In genomic region chr10:30542001-30542861, GRCh38 we compare ENCODE assay signal across 1 cellular context.
TF ChIP-seq lines count a peak whose summit lies in the region.

No MANE protein-coding gene starts in this region.

TF ChIP-seq in HepG2, 621 proteins besides CTCF, POLR2A, EP300 and RAD21 (continued from another document and continues in another):
- TF ChIP-seq ZNF281 (CRISPR knock-in tag; IDR thresholded peaks at IDR 0.05; ENCODE audit: borderline replicate concordance) = peak; percentile 12
- peak; percentile 89 for TF ChIP-seq ZFP36L1 (CRISPR knock-in tag; IDR thresholded peaks at IDR 0.05)
- TF ChIP-seq ZNF382 (CRISPR knock-in tag; IDR thresholded peaks at IDR 0.05; ENCODE audit: borderline replicate concordance) = no peak
- TF ChIP-seq TAF1 (CRISPR knock-in tag; IDR thresholded peaks at IDR 0.05) = no peak
- TF ChIP-seq SNAI1 (CRISPR knock-in tag; IDR thresholded peaks at IDR 0.05; ENCODE audit: borderline replicate concordance) = no peak
- no peak for TF ChIP-seq POLR2AphosphoS5 (IDR thresholded peaks at IDR 0.05; ENCODE audit: low read depth, low read length)
- no peak for TF ChIP-seq SOX6 (IDR thresholded peaks at IDR 0.05)
- TF ChIP-seq SOX6 (CRISPR knock-in tag; IDR thresholded peaks at IDR 0.05) = peak; percentile 99
- no peak for TF ChIP-seq MAF1 (CRISPR knock-in tag; IDR thresholded peaks at IDR 0.05; ENCODE audit: borderline replicate concordance)
- TF ChIP-seq ZFP36 (IDR thresholded peaks at IDR 0.05; ENCODE audit: borderline replicate concordance, low read depth, low read length, partially characterized antibody) = no peak
- TF ChIP-seq PHF20 (CRISPR knock-in tag; IDR thresholded peaks at IDR 0.05) = no peak
- TF ChIP-seq NR2F2 (IDR thresholded peaks at IDR 0.05; ENCODE audit: borderline replicate concordance, low read depth) = peak; percentile 96
- TF ChIP-seq ZNF629 (CRISPR knock-in tag; conservative IDR thresholded peaks at IDR 0.05) = no peak
- TF ChIP-seq MLXIP (CRISPR knock-in tag; IDR thresholded peaks at IDR 0.05; ENCODE audit: borderline replicate concordance) = no peak
- TF ChIP-seq GATAD2A (CRISPR knock-in tag; IDR thresholded peaks at IDR 0.05) = peak; percentile 95
- no peak for TF ChIP-seq KIAA2018 (CRISPR knock-in tag; IDR thresholded peaks at IDR 0.05; ENCODE audit: borderline replicate concordance)
- no peak for TF ChIP-seq RARG (CRISPR knock-in tag; IDR thresholded peaks at IDR 0.05; ENCODE audit: low read depth)
- peak; percentile 96 for TF ChIP-seq TBX2 (CRISPR knock-in tag; IDR thresholded peaks at IDR 0.05; ENCODE audit: borderline replicate concordance)
- no peak for TF ChIP-seq SSRP1 (CRISPR knock-in tag; IDR thresholded peaks at IDR 0.05)
- no peak for TF ChIP-seq ZFAT (CRISPR knock-in tag; conservative IDR thresholded peaks at IDR 0.05)
- TF ChIP-seq ZFY (CRISPR knock-in tag; IDR thresholded peaks at IDR 0.05) = no peak; the same call in 1 of the 2 replicates
- no peak for TF ChIP-seq CENPBD1 (CRISPR knock-in tag; IDR thresholded peaks at IDR 0.05; ENCODE audit: borderline replicate concordance, low read depth)
- TF ChIP-seq MAFG (CRISPR knock-in tag; IDR thresholded peaks at IDR 0.05) = peak; percentile 91
- 0 out of 2 replicates have a peak, but pooled peaks have one; percentile 76 for TF ChIP-seq BCL3 (CRISPR knock-in tag; IDR thresholded peaks at IDR 0.05)
- TF ChIP-seq STAT6 (CRISPR knock-in tag; IDR thresholded peaks at IDR 0.05; ENCODE audit: borderline replicate concordance) = peak; percentile 77; the same call in 1 of the 2 replicates
- no peak for TF ChIP-seq PCBP1 (IDR thresholded peaks at IDR 0.05; ENCODE audit: borderline replicate concordance, low read depth, low read length)
- peak; percentile 82; the same call in 1 of the 2 replicates for TF ChIP-seq MED13 (CRISPR knock-in tag; IDR thresholded peaks at IDR 0.05)
- TF ChIP-seq HDAC6 (IDR thresholded peaks at IDR 0.05; ENCODE audit: low read depth, low read length) = no peak
- peak in 1 of 2 experiments; percentile 91; a peak in 2 of 4 replicates for TF ChIP-seq KLF16 (CRISPR knock-in tag; IDR thresholded peaks at IDR 0.05)
- TF ChIP-seq HMG20A (CRISPR knock-in tag; IDR thresholded peaks at IDR 0.05; ENCODE audit: borderline replicate concordance) = peak; percentile 19; the same call in 1 of the 2 replicates
- TF ChIP-seq HOXA3 (CRISPR knock-in tag; IDR thresholded peaks at IDR 0.05) = peak; percentile 72
- peak; percentile 59; the same call in 1 of the 2 replicates for TF ChIP-seq TMF1 (CRISPR knock-in tag; IDR thresholded peaks at IDR 0.05; ENCODE audit: low read depth)
- peak; percentile 72; the same call in 1 of the 2 replicates for TF ChIP-seq POGK (CRISPR knock-in tag; conservative IDR thresholded peaks at IDR 0.05)
- TF ChIP-seq HMG20B (CRISPR knock-in tag; conservative IDR thresholded peaks at IDR 0.05) = peak; percentile 86; the same call in 1 of the 2 replicates
